In genomic region chr1:162080472-162081015, GRCh38 we compare ENCODE assay signal across 28 cellular contexts. TPM values are rescaled to one million over a fixed set of nuclear protein-coding genes. Genes with fewer than 3 reads are reported as not detected.
DNase-seq lines count a peak whose midpoint lies in the region; ATAC-seq and TF ChIP-seq lines count a peak whose summit lies in the region.
"Had no signal": no experiment of that assay in that cellular context is flagged by ENCODE, and none has a peak within 500 bp of the region (broad histone marks: within the 10 kb centered on the region; RNA-seq: fewer than 3 reads in every experiment).

No MANE protein-coding gene starts in this region.

- RAD21 ChIA-PET in HCT116 (lab: Charles Lee; ENCODE audit: low non-redundant PET in 1 of 2, low total read pairs in 2 of 2, uncharacterized antibody in 2 of 2, unreplicated experiment in 2 of 2) = no interaction called here

- peak overlapping the region; percentile 60 for H3K27ac ChIP-seq in HCT116 (ENCODE audit: low read depth, low read length)
- peak overlapping the region; percentile 64 for H3K27ac ChIP-seq in PC-9
- H3K27ac ChIP-seq in adrenal gland = no peak overlapping the region
- H3K27ac ChIP-seq: 22Rv1, epithelial cell of prostate, upper lobe of left lung had no signal

- no peak overlapping the region for H3K4me3 Mint-ChIP-seq in neural crest cell
- H3K4me3 Mint-ChIP-seq: activated CD4-positive, alpha-beta T cell treated with anti-CD3 and anti-CD28 coated beads for 36 hours; CD4-positive, CD25-positive, alpha-beta regulatory T cell; immature natural killer cell; nephron; stimulated activated memory B cell treated with anti-CD40 and anti-IgM and Interleukin-4, amounts not matched to agents 10 μg/mL and 1 μg/mL and 100 μg/mL, for 72 hours had no signal

- ATAC-seq in HCT116 (no peak), HG02885 (IDR thresholded peaks at IDR 0.05; ENCODE audit: poor library complexity, unreplicated experiment) (no peak)
- ATAC-seq: activated CD4-positive, alpha-beta T cell treated with anti-CD3 and anti-CD28 coated beads for 36 hours; K562; left colon; stimulated activated memory B cell treated with anti-CD40 and anti-IgM and Interleukin-4, amounts not matched to agents 10 μg/mL and 1 μg/mL and 100 μg/mL, for 72 hours had no signal

- H3F3A ChIP-seq in PC-9 (ENCODE audit: insufficient read depth, low read depth) = peaks cover 35% of the 10 kb centered on the region

- no TSS peak for BruUV-seq in HCT116 (replicated peaks; lab: Mats Ljungman, UMichigan)
- no TSS peak for BruUV-seq in PC-9 (replicated peaks; lab: Mats Ljungman, UMichigan)

- DNase-seq in DMS 273 (lab: John Stamatoyannopoulos, UW; ENCODE audit: unreplicated experiment) (peak; percentile 33), DMS 273 treated with DMSO at 0.1 percent for 48 hours (lab: John Stamatoyannopoulos, UW) (no peak), HCT116 (ENCODE audit: low read depth, low spot score) (no peak), PC-9 (no peak), neural crest cell (ENCODE audit: low read depth, low spot score) (no peak), adrenal gland (no peak), epidermal melanocyte (ENCODE audit: insufficient read length, low spot score) (no peak)
- DNase-seq: activated CD4-positive, alpha-beta T cell treated with anti-CD3 and anti-CD28 coated beads for 36 hours; activated CD8-positive, alpha-beta memory T cell treated with anti-CD3 and anti-CD28 coated beads for 24 hours; activated naive CD4-positive, alpha-beta T cell treated with anti-CD3 and anti-CD28 coated beads, Interleukin-2, amount 50 U/mL, for 16 hours; activated T-cell treated with anti-CD3 and anti-CD28 coated beads for 4 hours; amniotic stem cell; CD4-positive, CD25-positive, alpha-beta regulatory T cell; effector CD4-positive, alpha-beta T cell; immature natural killer cell; left colon; NCI-H1092; NCI-H2107; SHP77; upper lobe of left lung had no signal

- H4K20me1 ChIP-seq in HCT116 (ENCODE audit: insufficient read depth) = no peaks in the 10 kb centered on the region
- no peaks in the 10 kb centered on the region for H4K20me1 ChIP-seq in PC-9 (ENCODE audit: insufficient read depth)

- H3K79me2 ChIP-seq in HCT116 (ENCODE audit: insufficient read depth, low read length) = no peaks in the 10 kb centered on the region
- peaks cover 96% of the 10 kb centered on the region for H3K79me2 ChIP-seq in PC-9 (ENCODE audit: low read depth)

- no peak for TF ChIP-seq CTCF in HCT116 (IDR thresholded peaks at IDR 0.05 in 2 of 3, conservative IDR thresholded peaks at IDR 0.05 in 1 of 3; ENCODE audit: borderline replicate concordance in 1 of 3, insufficient read depth in 1 of 3, low read depth in 2 of 3, low read length in 2 of 3)
- no peak for TF ChIP-seq CTCF in PC-9 (conservative IDR thresholded peaks at IDR 0.05)
- no peak for TF ChIP-seq CTCF in neural crest cell (conservative IDR thresholded peaks at IDR 0.05)
- no peak for TF ChIP-seq CTCF in adrenal gland (IDR thresholded peaks at IDR 0.05)

- H3K9me3 Mint-ChIP-seq in neural crest cell = no peaks in the 10 kb centered on the region
- H3K9me3 Mint-ChIP-seq: activated T-helper 2 cell treated with anti-CD3 and anti-CD28 coated beads, Interferon-gamma antibody, Interleukin-2, Interleukin-4, amounts not matched to agents 10 μg/mL and 5 μg/mL and 100 μg/mL, durations not matched to agents 14 hours and 24 hours and 36 hours; stimulated activated memory B cell treated with anti-CD40 and anti-IgM and Interleukin-4, amounts not matched to agents 10 μg/mL and 1 μg/mL and 100 μg/mL, for 72 hours had no signal

- H3K27me3 Mint-ChIP-seq in neural crest cell (ENCODE audit: low read depth) = no peaks in the 10 kb centered on the region

- peaks cover 18% of the 10 kb centered on the region for H3K4me1 Mint-ChIP-seq in neural crest cell
- H3K4me1 Mint-ChIP-seq: activated CD4-positive, alpha-beta T cell treated with anti-CD3 and anti-CD28 coated beads for 36 hours; CD4-positive, CD25-positive, alpha-beta regulatory T cell; immature natural killer cell; stimulated activated memory B cell treated with anti-CD40 and anti-IgM and Interleukin-4, amounts not matched to agents 10 μg/mL and 1 μg/mL and 100 μg/mL, for 72 hours had no signal

- H2AFZ ChIP-seq in HCT116 (ENCODE audit: low read depth, low read length, poor library complexity, severe bottlenecking) (no peak overlapping the region), PC-9 (no peak overlapping the region)

- peak overlapping the region; percentile 88 for H3K27ac Mint-ChIP-seq in neural crest cell (ENCODE audit: unreplicated experiment)
- H3K27ac Mint-ChIP-seq: activated CD4-positive, alpha-beta T cell treated with anti-CD3 and anti-CD28 coated beads for 36 hours; activated T-helper 2 cell treated with anti-CD3 and anti-CD28 coated beads, Interferon-gamma antibody, Interleukin-2, Interleukin-4, amounts not matched to agents 10 μg/mL and 5 μg/mL and 100 μg/mL, durations not matched to agents 14 hours and 24 hours and 36 hours; immature natural killer cell; stimulated activated memory B cell treated with anti-CD40 and anti-IgM and Interleukin-4, amounts not matched to agents 10 μg/mL and 1 μg/mL and 100 μg/mL, for 72 hours had no signal

- 42 to 51% (median 49%) methylated on average over 2 of the region's 2 CpGs for WGBS in adrenal gland, 4 donors

- H3K4me2 ChIP-seq in HCT116 (ENCODE audit: low read length) (no peak overlapping the region), PC-9 (peak overlapping the region; percentile 26)

- H3K9ac ChIP-seq in HCT116 (ENCODE audit: low read length) = no peak overlapping the region

- no peaks in the 10 kb centered on the region for H3K36me3 ChIP-seq in HCT116 (ENCODE audit: control insufficient read depth in 1 of 2, insufficient read depth in 2 of 2, low read length in 2 of 2)
- H3K36me3 ChIP-seq in PC-9 (ENCODE audit: low read depth) = peaks cover 35% of the 10 kb centered on the region
- H3K36me3 ChIP-seq in adrenal gland (replicated peaks in 1 of 2) = no peaks in the 10 kb centered on the region
- H3K36me3 ChIP-seq: upper lobe of left lung had no signal

- no peaks in the 10 kb centered on the region for H3K36me3 Mint-ChIP-seq in neural crest cell (ENCODE audit: low read depth)
- H3K36me3 Mint-ChIP-seq: CD4-positive, CD25-positive, alpha-beta regulatory T cell; stimulated activated memory B cell treated with anti-CD40 and anti-IgM and Interleukin-4, amounts not matched to agents 10 μg/mL and 1 μg/mL and 100 μg/mL, for 72 hours had no signal

- H3K27me3 ChIP-seq in HCT116 (ENCODE audit: insufficient read depth, low read length) (peaks cover 14% of the 10 kb centered on the region; the same call in 1 of the 2 replicates), PC-9 (ENCODE audit: insufficient read depth, low read depth) (no peaks in the 10 kb centered on the region), adrenal gland (no peaks in the 10 kb centered on the region)
- H3K27me3 ChIP-seq: upper lobe of left lung had no signal

- TF ChIP-seq POLR2A in HCT116 (IDR thresholded peaks at IDR 0.05; ENCODE audit: borderline replicate concordance, extremely low read depth, insufficient read depth, insufficient read length) (no peak), adrenal gland (IDR thresholded peaks at IDR 0.05) (no peak)

- peaks cover 31 to 36% of the 10 kb centered on the region in 2 experiments for H3K4me1 ChIP-seq in HCT116 (ENCODE audit: control insufficient read depth in 1 of 2, insufficient read depth in 2 of 2, low read length in 2 of 2)
- H3K4me1 ChIP-seq in PC-9 (replicated peaks; ENCODE audit: insufficient read depth) = peaks cover 57% of the 10 kb centered on the region
- peaks cover 7 to 13% of the 10 kb centered on the region in 2 donors for H3K4me1 ChIP-seq in adrenal gland (replicated peaks in 1 of 2)
- H3K4me1 ChIP-seq: upper lobe of left lung had no signal

- CTCF ChIA-PET in HCT116 (lab: Charles Lee) (interaction anchor here (1.2 kb wide), 1 partner anchor 17 kb away, joined by 7 read pairs; no protein-coding TSS in a partner anchor), PC-9 (lab: Charles Lee) (no interaction called here)

- intact Hi-C loops in HCT116 (cut with micrococcal nuclease) = no loop called here
- intact Hi-C loops in PC-9 (cut with micrococcal nuclease; ENCODE audit: unreplicated experiment) = no loop called here
- intact Hi-C loops in adrenal gland (cut with DNase I) = no loop called here

- H3K9me3 ChIP-seq in HCT116 (ENCODE audit: control insufficient read depth in 1 of 2, insufficient read depth in 1 of 2, low read depth in 1 of 2, low read length in 2 of 2) (no peaks in the 10 kb centered on the region), PC-9 (ENCODE audit: insufficient read depth, low read depth) (0 out of 2 replicates have a peak, but pooled peaks cover under 1% of the 10 kb centered on the region), adrenal gland (replicated peaks in 1 of 3) (no peaks in the 10 kb centered on the region)
- H3K9me3 ChIP-seq: upper lobe of left lung had no signal

- POLR2A ChIA-PET in HCT116 (lab: Charles Lee) = interaction anchor here (1.8 kb wide), 1 partner anchor 64 kb away, joined by 7 read pairs; no protein-coding TSS in a partner anchor
- POLR2A ChIA-PET in PC-9 (lab: Charles Lee; ENCODE audit: unreplicated experiment) = no interaction called here

- H3K9me2 ChIP-seq in HCT116 (ENCODE audit: insufficient read depth) = no peaks in the 10 kb centered on the region
- H3K9me2 ChIP-seq in PC-9 (ENCODE audit: insufficient read depth) = no peaks in the 10 kb centered on the region

- TF ChIP-seq RAD21 in HCT116 (IDR thresholded peaks at IDR 0.05; ENCODE audit: low read depth) = no peak

- H3K4me3 ChIP-seq in HCT116 (replicated peaks in 1 of 2; ENCODE audit: low read depth in 1 of 2, low read length in 2 of 2) (no peak overlapping the region), PC-9 (no peak overlapping the region), adrenal gland (no peak overlapping the region)
- H3K4me3 ChIP-seq: K562, upper lobe of left lung had no signal

TF ChIP-seq in HCT116, 20 proteins besides CTCF, POLR2A, EP300 and RAD21 (continues in another document):
- TF ChIP-seq SRF (IDR thresholded peaks at IDR 0.05; ENCODE audit: low read depth) = no peak
- no peak for TF ChIP-seq CBX3 (IDR thresholded peaks at IDR 0.05; ENCODE audit: low read depth)
- no peak for TF ChIP-seq POLR2AphosphoS5 (IDR thresholded peaks at IDR 0.05; ENCODE audit: low read depth, low read length)
- TF ChIP-seq MAX (IDR thresholded peaks at IDR 0.05) = no peak

RNA-seq across cellular contexts. Expression of gene NOS1AP, which starts 11.1 kb away (rescaled TPM):
- total RNA-seq in HCT116 (2021; ENCODE audit: unreplicated experiment) = 5.3 TPM
- polyA plus RNA-seq in HCT116 (2012) = 4.7 and 4.8 TPM in 2 replicates
- total RNA-seq in PC-9 (2021) = 9.2 and 9.9 TPM in 2 replicates
- 7.0 and 7.1 TPM in 2 replicates for total RNA-seq in neural crest cell
- 1 to 10 TPM in 7 of 8 donors, under 1 TPM in 1; 0.79 to 7.4 (median 3.8) TPM for total RNA-seq in adrenal gland
- 10 to 100 TPM in 1 of 3 donors, 1 to 10 TPM in 1, under 1 TPM in 1; 0.37 to 12.0 (median 2.1) TPM for polyA plus RNA-seq in adrenal gland
- total RNA-seq: activated T-helper 2 cell treated with anti-CD3 and anti-CD28 coated beads, Interferon-gamma antibody, Interleukin-2, Interleukin-4, amounts not matched to agents 10 μg/mL and 5 μg/mL and 100 μg/mL, durations not matched to agents 14 hours and 24 hours and 36 hours; CD4-positive, CD25-positive, alpha-beta regulatory T cell had no signal
- polyA plus RNA-seq: CD4-positive, CD25-positive, alpha-beta regulatory T cell; immature natural killer cell had no signal

RNA-seq across cellular contexts. Expression of gene OLFML2B, which starts 56.9 kb away (rescaled TPM):
- total RNA-seq in HCT116 (2021; ENCODE audit: unreplicated experiment) (1.3 TPM), PC-9 (2021) (0.50 TPM in 1 of 2 replicates, not detected in the other), neural crest cell (5.8 and 7.3 TPM in 2 replicates), adrenal gland (10 to 100 TPM in 7 of 8 donors, 1 to 10 TPM in 1; 7.1 to 24.4 (median 20.3) TPM)
- 1.4 and 1.5 TPM in 2 replicates for polyA plus RNA-seq in HCT116 (2012)
- polyA plus RNA-seq in adrenal gland = 1 to 10 TPM; 5.5 to 7.3 (median 7.2) TPM
- total RNA-seq: activated T-helper 2 cell treated with anti-CD3 and anti-CD28 coated beads, Interferon-gamma antibody, Interleukin-2, Interleukin-4, amounts not matched to agents 10 μg/mL and 5 μg/mL and 100 μg/mL, durations not matched to agents 14 hours and 24 hours and 36 hours; CD4-positive, CD25-positive, alpha-beta regulatory T cell; K562; NCI-H460 had no signal
- polyA plus RNA-seq: immature natural killer cell, K562 had no signal

Comparison
In these comparisons a context has a peak if more than half of its experiments do, and no peak if none do; other contexts are left out.
1. H3K27ac ChIP-seq: peak in HCT116 (single experiment) and PC-9 (single experiment); none in adrenal gland (0 of 5).